Comparison of ENCODE assay signal across 1 cellular context in genomic region chr12:7907009-7907408, GRCh38.
TF ChIP-seq lines count a peak whose summit lies in the region.

No MANE protein-coding gene starts in this region.

TF ChIP-seq in HepG2, 621 proteins besides CTCF, POLR2A, EP300 and RAD21 (continued from another document and continues in another):
- peak; percentile 35; the same call in 1 of the 2 replicates for TF ChIP-seq ZNF574 (CRISPR knock-in tag; IDR thresholded peaks at IDR 0.05)
- peak; percentile 30; the same call in 1 of the 2 replicates for TF ChIP-seq FOXJ3 (CRISPR knock-in tag; IDR thresholded peaks at IDR 0.05; ENCODE audit: borderline replicate concordance)
- TF ChIP-seq SMARCE1 (IDR thresholded peaks at IDR 0.05; ENCODE audit: borderline replicate concordance): no peak
- peak; percentile 95 for TF ChIP-seq FOXA1 (IDR thresholded peaks at IDR 0.05)
- TF ChIP-seq FOXA1 (CRISPR knock-in tag; IDR thresholded peaks at IDR 0.05): peak; percentile 96
- TF ChIP-seq MEIS2 (CRISPR knock-in tag; IDR thresholded peaks at IDR 0.05): no peak
- peak; percentile 85 for TF ChIP-seq ELF3 (CRISPR knock-in tag; IDR thresholded peaks at IDR 0.05)
- peak; percentile 71; the same call in 1 of the 2 replicates for TF ChIP-seq BCL6 (CRISPR knock-in tag; IDR thresholded peaks at IDR 0.05)
- TF ChIP-seq ZNF292 (CRISPR knock-in tag; IDR thresholded peaks at IDR 0.05; ENCODE audit: borderline replicate concordance, low read depth): peak; percentile 79; the same call in 1 of the 2 replicates
- TF ChIP-seq NCOA5 (CRISPR knock-in tag; IDR thresholded peaks at IDR 0.05): no peak
- no peak for TF ChIP-seq ZNF225 (CRISPR knock-in tag; IDR thresholded peaks at IDR 0.05)
- TF ChIP-seq CEBPB (IDR thresholded peaks at IDR 0.05; ENCODE audit: borderline replicate concordance, low read depth, low read length): no peak
- TF ChIP-seq, protein P1, sequence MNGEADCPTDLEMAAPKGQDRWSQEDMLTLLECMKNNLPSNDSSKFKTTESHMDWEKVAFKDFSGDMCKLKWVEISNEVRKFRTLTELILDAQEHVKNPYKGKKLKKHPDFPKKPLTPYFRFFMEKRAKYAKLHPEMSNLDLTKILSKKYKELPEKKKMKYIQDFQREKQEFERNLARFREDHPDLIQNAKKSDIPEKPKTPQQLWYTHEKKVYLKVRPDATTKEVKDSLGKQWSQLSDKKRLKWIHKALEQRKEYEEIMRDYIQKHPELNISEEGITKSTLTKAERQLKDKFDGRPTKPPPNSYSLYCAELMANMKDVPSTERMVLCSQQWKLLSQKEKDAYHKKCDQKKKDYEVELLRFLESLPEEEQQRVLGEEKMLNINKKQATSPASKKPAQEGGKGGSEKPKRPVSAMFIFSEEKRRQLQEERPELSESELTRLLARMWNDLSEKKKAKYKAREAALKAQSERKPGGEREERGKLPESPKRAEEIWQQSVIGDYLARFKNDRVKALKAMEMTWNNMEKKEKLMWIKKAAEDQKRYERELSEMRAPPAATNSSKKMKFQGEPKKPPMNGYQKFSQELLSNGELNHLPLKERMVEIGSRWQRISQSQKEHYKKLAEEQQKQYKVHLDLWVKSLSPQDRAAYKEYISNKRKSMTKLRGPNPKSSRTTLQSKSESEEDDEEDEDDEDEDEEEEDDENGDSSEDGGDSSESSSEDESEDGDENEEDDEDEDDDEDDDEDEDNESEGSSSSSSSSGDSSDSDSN (CRISPR knock-in tag; IDR thresholded peaks at IDR 0.05): no peak
- TF ChIP-seq ZNF572 (CRISPR knock-in tag; IDR thresholded peaks at IDR 0.05): no peak
- peak; percentile 71; the same call in 1 of the 2 replicates for TF ChIP-seq ZNF543 (CRISPR knock-in tag; IDR thresholded peaks at IDR 0.05)
- TF ChIP-seq, protein P2, sequence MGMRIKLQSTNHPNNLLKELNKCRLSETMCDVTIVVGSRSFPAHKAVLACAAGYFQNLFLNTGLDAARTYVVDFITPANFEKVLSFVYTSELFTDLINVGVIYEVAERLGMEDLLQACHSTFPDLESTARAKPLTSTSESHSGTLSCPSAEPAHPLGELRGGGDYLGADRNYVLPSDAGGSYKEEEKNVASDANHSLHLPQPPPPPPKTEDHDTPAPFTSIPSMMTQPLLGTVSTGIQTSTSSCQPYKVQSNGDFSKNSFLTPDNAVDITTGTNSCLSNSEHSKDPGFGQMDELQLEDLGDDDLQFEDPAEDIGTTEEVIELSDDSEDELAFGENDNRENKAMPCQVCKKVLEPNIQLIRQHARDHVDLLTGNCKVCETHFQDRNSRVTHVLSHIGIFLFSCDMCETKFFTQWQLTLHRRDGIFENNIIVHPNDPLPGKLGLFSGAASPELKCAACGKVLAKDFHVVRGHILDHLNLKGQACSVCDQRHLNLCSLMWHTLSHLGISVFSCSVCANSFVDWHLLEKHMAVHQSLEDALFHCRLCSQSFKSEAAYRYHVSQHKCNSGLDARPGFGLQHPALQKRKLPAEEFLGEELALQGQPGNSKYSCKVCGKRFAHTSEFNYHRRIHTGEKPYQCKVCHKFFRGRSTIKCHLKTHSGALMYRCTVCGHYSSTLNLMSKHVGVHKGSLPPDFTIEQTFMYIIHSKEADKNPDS (CRISPR knock-in tag; IDR thresholded peaks at IDR 0.05): 0 out of 2 replicates have a peak, but pooled peaks have one; percentile 45
- peak; percentile 52 for TF ChIP-seq TCF7 (IDR thresholded peaks at IDR 0.05; ENCODE audit: low read depth)
- 0 out of 2 replicates have a peak, but pooled peaks have one; percentile 36 for TF ChIP-seq ERF (CRISPR knock-in tag; IDR thresholded peaks at IDR 0.05)
- TF ChIP-seq, protein P3, sequence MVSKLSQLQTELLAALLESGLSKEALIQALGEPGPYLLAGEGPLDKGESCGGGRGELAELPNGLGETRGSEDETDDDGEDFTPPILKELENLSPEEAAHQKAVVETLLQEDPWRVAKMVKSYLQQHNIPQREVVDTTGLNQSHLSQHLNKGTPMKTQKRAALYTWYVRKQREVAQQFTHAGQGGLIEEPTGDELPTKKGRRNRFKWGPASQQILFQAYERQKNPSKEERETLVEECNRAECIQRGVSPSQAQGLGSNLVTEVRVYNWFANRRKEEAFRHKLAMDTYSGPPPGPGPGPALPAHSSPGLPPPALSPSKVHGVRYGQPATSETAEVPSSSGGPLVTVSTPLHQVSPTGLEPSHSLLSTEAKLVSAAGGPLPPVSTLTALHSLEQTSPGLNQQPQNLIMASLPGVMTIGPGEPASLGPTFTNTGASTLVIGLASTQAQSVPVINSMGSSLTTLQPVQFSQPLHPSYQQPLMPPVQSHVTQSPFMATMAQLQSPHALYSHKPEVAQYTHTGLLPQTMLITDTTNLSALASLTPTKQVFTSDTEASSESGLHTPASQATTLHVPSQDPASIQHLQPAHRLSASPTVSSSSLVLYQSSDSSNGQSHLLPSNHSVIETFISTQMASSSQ (IDR thresholded peaks at IDR 0.05; ENCODE audit: low read depth): no peak
- TF ChIP-seq, protein P3 (CRISPR knock-in tag; IDR thresholded peaks at IDR 0.05; ENCODE audit: borderline replicate concordance): 0 out of 2 replicates have a peak, but pooled peaks have one; percentile 54
- TF ChIP-seq ZFP62 (CRISPR knock-in tag; IDR thresholded peaks at IDR 0.05): no peak
- TF ChIP-seq ZNF761 (CRISPR knock-in tag; conservative IDR thresholded peaks at IDR 0.05): 0 out of 2 replicates have a peak, but pooled peaks have one; percentile 69
- no peak for TF ChIP-seq ZNF513 (CRISPR knock-in tag; conservative IDR thresholded peaks at IDR 0.05)
- TF ChIP-seq JUN (CRISPR knock-in tag; IDR thresholded peaks at IDR 0.05): peak; percentile 79; the same call in 1 of the 2 replicates
- TF ChIP-seq RCOR2 (CRISPR knock-in tag; IDR thresholded peaks at IDR 0.05): peak; percentile 77
- peak; percentile 98 for TF ChIP-seq ZMYM2 (CRISPR knock-in tag; IDR thresholded peaks at IDR 0.05)
- peak; percentile 90 for TF ChIP-seq HDAC2 (CRISPR knock-in tag; IDR thresholded peaks at IDR 0.05)
- peak; percentile 63 for TF ChIP-seq KAT8 (CRISPR knock-in tag; IDR thresholded peaks at IDR 0.05)
- TF ChIP-seq NCOR1 (IDR thresholded peaks at IDR 0.05; ENCODE audit: borderline replicate concordance, low read length): peak; percentile 21; the same call in 1 of the 2 replicates
- no peak for TF ChIP-seq ZNF317 (CRISPR knock-in tag; IDR thresholded peaks at IDR 0.05)
- TF ChIP-seq CCDC6 (CRISPR knock-in tag; IDR thresholded peaks at IDR 0.05): no peak
- TF ChIP-seq, protein P4, sequence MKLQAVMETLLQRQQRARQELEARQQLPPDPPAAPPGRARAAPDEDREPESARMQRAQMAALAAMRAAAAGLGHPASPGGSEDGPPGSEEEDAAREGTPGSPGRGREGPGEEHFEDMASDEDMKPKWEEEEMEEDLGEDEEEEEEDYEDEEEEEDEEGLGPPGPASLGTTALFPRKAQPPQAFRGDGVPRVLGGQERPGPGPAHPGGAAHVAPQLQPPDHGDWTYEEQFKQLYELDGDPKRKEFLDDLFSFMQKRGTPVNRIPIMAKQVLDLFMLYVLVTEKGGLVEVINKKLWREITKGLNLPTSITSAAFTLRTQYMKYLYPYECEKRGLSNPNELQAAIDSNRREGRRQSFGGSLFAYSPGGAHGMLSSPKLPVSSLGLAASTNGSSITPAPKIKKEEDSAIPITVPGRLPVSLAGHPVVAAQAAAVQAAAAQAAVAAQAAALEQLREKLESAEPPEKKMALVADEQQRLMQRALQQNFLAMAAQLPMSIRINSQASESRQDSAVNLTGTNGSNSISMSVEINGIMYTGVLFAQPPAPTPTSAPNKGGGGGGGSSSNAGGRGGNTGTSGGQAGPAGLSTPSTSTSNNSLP (IDR thresholded peaks at IDR 0.05; ENCODE audit: low read depth, low read length): peak; percentile 90
- peak; percentile 86 for TF ChIP-seq XRCC5 (optimal IDR thresholded peaks at IDR 0.05; ENCODE audit: low read length)
- TF ChIP-seq ZNF792 (CRISPR knock-in tag; IDR thresholded peaks at IDR 0.05): peak; percentile 66
- TF ChIP-seq ZMYM4 (CRISPR knock-in tag; IDR thresholded peaks at IDR 0.05): peak; percentile 85
- TF ChIP-seq PATZ1 (CRISPR knock-in tag; IDR thresholded peaks at IDR 0.05): peak; percentile 77
- TF ChIP-seq ZNF616 (CRISPR knock-in tag; IDR thresholded peaks at IDR 0.05; ENCODE audit: low read depth): no peak
- no peak for TF ChIP-seq EHMT2 (IDR thresholded peaks at IDR 0.05; ENCODE audit: borderline replicate concordance, low read depth, low read length)
- TF ChIP-seq, protein P5, sequence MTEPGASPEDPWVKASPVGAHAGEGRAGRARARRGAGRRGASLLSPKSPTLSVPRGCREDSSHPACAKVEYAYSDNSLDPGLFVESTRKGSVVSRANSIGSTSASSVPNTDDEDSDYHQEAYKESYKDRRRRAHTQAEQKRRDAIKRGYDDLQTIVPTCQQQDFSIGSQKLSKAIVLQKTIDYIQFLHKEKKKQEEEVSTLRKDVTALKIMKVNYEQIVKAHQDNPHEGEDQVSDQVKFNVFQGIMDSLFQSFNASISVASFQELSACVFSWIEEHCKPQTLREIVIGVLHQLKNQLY (CRISPR knock-in tag; IDR thresholded peaks at IDR 0.05): 0 out of 2 replicates have a peak, but pooled peaks have one; percentile 41
- TF ChIP-seq TBL1XR1 (IDR thresholded peaks at IDR 0.05; ENCODE audit: borderline replicate concordance, low read length, partially characterized antibody): peak; percentile 37
- TF ChIP-seq ATF4 (CRISPR knock-in tag; IDR thresholded peaks at IDR 0.05): 0 out of 4 replicates have a peak, but pooled peaks of 1 of the 2 experiments have one; percentile 36
- TF ChIP-seq, protein P6, sequence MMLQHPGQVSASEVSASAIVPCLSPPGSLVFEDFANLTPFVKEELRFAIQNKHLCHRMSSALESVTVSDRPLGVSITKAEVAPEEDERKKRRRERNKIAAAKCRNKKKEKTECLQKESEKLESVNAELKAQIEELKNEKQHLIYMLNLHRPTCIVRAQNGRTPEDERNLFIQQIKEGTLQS (CRISPR knock-in tag; IDR thresholded peaks at IDR 0.05): 0 out of 2 replicates have a peak, but pooled peaks have one; percentile 41
- peak; percentile 73 for TF ChIP-seq ZNF121 (CRISPR knock-in tag; IDR thresholded peaks at IDR 0.05)
- TF ChIP-seq PAF1 (CRISPR knock-in tag; IDR thresholded peaks at IDR 0.05): no peak
